In the genomic region with DNA sequence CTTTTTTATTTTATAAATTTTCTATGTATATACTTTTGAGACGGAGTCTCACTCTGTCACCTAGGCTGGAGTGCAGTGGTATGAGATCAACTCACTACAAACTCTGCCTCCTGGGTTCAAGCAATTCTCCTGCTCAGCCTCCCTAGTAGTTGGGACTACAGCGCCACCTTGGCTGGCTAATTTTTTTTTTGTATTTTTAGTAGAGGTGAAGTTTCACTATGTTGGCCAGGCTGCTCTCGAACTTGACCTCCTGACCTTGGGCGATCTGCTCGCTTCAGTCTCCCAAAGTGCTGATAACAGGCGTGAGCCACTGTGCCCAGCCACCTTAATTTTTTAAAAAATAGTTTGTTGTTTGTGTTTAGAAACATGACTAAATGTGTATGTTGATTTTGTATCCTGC, we compare ENCODE assay signal across 2 cellular contexts.
TF ChIP-seq lines count a peak whose summit lies in the region.

No MANE protein-coding gene starts in this region.

TF ChIP-seq in GM23338, 12 proteins besides CTCF, POLR2A, EP300 and RAD21 (continued from another document):
- TF ChIP-seq, protein P1, sequence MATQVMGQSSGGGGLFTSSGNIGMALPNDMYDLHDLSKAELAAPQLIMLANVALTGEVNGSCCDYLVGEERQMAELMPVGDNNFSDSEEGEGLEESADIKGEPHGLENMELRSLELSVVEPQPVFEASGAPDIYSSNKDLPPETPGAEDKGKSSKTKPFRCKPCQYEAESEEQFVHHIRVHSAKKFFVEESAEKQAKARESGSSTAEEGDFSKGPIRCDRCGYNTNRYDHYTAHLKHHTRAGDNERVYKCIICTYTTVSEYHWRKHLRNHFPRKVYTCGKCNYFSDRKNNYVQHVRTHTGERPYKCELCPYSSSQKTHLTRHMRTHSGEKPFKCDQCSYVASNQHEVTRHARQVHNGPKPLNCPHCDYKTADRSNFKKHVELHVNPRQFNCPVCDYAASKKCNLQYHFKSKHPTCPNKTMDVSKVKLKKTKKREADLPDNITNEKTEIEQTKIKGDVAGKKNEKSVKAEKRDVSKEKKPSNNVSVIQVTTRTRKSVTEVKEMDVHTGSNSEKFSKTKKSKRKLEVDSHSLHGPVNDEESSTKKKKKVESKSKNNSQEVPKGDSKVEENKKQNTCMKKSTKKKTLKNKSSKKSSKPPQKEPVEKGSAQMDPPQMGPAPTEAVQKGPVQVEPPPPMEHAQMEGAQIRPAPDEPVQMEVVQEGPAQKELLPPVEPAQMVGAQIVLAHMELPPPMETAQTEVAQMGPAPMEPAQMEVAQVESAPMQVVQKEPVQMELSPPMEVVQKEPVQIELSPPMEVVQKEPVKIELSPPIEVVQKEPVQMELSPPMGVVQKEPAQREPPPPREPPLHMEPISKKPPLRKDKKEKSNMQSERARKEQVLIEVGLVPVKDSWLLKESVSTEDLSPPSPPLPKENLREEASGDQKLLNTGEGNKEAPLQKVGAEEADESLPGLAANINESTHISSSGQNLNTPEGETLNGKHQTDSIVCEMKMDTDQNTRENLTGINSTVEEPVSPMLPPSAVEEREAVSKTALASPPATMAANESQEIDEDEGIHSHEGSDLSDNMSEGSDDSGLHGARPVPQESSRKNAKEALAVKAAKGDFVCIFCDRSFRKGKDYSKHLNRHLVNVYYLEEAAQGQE (IDR thresholded peaks at IDR 0.05; ENCODE audit: unreplicated experiment) = no peak
- TF ChIP-seq, protein P2, sequence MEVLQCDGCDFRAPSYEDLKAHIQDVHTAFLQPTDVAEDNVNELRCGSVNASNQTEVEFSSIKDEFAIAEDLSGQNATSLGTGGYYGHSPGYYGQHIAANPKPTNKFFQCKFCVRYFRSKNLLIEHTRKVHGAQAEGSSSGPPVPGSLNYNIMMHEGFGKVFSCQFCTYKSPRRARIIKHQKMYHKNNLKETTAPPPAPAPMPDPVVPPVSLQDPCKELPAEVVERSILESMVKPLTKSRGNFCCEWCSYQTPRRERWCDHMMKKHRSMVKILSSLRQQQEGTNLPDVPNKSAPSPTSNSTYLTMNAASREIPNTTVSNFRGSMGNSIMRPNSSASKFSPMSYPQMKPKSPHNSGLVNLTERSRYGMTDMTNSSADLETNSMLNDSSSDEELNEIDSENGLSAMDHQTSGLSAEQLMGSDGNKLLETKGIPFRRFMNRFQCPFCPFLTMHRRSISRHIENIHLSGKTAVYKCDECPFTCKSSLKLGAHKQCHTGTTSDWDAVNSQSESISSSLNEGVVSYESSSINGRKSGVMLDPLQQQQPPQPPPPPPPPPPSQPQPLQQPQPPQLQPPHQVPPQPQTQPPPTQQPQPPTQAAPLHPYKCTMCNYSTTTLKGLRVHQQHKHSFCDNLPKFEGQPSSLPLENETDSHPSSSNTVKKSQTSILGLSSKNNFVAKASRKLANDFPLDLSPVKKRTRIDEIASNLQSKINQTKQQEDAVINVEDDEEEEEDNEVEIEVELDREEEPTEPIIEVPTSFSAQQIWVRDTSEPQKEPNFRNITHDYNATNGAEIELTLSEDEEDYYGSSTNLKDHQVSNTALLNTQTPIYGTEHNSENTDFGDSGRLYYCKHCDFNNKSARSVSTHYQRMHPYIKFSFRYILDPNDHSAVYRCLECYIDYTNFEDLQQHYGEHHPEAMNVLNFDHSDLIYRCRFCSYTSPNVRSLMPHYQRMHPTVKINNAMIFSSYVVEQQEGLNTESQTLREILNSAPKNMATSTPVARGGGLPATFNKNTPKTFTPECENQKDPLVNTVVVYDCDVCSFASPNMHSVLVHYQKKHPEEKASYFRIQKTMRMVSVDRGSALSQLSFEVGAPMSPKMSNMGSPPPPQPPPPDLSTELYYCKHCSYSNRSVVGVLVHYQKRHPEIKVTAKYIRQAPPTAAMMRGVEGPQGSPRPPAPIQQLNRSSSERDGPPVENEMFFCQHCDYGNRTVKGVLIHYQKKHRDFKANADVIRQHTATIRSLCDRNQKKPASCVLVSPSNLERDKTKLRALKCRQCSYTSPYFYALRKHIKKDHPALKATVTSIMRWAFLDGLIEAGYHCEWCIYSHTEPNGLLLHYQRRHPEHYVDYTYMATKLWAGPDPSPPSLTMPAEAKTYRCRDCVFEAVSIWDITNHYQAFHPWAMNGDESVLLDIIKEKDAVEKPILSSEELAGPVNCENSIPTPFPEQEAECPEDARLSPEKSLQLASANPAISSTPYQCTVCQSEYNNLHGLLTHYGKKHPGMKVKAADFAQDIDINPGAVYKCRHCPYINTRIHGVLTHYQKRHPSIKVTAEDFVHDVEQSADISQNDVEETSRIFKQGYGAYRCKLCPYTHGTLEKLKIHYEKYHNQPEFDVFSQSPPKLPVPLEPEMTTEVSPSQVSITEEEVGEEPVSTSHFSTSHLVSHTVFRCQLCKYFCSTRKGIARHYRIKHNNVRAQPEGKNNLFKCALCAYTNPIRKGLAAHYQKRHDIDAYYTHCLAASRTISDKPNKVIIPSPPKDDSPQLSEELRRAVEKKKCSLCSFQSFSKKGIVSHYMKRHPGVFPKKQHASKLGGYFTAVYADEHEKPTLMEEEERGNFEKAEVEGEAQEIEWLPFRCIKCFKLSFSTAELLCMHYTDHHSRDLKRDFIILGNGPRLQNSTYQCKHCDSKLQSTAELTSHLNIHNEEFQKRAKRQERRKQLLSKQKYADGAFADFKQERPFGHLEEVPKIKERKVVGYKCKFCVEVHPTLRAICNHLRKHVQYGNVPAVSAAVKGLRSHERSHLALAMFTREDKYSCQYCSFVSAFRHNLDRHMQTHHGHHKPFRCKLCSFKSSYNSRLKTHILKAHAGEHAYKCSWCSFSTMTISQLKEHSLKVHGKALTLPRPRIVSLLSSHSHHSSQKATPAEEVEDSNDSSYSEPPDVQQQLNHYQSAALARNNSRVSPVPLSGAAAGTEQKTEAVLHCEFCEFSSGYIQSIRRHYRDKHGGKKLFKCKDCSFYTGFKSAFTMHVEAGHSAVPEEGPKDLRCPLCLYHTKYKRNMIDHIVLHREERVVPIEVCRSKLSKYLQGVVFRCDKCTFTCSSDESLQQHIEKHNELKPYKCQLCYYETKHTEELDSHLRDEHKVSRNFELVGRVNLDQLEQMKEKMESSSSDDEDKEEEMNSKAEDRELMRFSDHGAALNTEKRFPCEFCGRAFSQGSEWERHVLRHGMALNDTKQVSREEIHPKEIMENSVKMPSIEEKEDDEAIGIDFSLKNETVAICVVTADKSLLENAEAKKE (CRISPR knock-in tag; IDR thresholded peaks at IDR 0.05) = no peak
- TF ChIP-seq EZH2 (IDR thresholded peaks at IDR 0.05; ENCODE audit: low read depth, unreplicated experiment) (no peak), POLR2AphosphoS5 (IDR thresholded peaks at IDR 0.05; ENCODE audit: low read depth) (no peak), ZNF114 (CRISPR knock-in tag; IDR thresholded peaks at IDR 0.05) (no peak), JUNB (IDR thresholded peaks at IDR 0.05; ENCODE audit: unreplicated experiment) (no peak), ZNF331 (CRISPR knock-in tag; IDR thresholded peaks at IDR 0.05; ENCODE audit: low read depth) (no peak), NANOG (IDR thresholded peaks at IDR 0.05; ENCODE audit: borderline replicate concordance) (no peak), STAT1 (IDR thresholded peaks at IDR 0.05; ENCODE audit: unreplicated experiment) (no peak), EZH2phosphoT487 (IDR thresholded peaks at IDR 0.05; ENCODE audit: unreplicated experiment) (no peak)
TF ChIP-seq in GM23338: peak in this region for 0.

TF ChIP-seq in WTC11, 78 proteins besides CTCF, POLR2A, EP300 and RAD21:
- TF ChIP-seq, protein P3, sequence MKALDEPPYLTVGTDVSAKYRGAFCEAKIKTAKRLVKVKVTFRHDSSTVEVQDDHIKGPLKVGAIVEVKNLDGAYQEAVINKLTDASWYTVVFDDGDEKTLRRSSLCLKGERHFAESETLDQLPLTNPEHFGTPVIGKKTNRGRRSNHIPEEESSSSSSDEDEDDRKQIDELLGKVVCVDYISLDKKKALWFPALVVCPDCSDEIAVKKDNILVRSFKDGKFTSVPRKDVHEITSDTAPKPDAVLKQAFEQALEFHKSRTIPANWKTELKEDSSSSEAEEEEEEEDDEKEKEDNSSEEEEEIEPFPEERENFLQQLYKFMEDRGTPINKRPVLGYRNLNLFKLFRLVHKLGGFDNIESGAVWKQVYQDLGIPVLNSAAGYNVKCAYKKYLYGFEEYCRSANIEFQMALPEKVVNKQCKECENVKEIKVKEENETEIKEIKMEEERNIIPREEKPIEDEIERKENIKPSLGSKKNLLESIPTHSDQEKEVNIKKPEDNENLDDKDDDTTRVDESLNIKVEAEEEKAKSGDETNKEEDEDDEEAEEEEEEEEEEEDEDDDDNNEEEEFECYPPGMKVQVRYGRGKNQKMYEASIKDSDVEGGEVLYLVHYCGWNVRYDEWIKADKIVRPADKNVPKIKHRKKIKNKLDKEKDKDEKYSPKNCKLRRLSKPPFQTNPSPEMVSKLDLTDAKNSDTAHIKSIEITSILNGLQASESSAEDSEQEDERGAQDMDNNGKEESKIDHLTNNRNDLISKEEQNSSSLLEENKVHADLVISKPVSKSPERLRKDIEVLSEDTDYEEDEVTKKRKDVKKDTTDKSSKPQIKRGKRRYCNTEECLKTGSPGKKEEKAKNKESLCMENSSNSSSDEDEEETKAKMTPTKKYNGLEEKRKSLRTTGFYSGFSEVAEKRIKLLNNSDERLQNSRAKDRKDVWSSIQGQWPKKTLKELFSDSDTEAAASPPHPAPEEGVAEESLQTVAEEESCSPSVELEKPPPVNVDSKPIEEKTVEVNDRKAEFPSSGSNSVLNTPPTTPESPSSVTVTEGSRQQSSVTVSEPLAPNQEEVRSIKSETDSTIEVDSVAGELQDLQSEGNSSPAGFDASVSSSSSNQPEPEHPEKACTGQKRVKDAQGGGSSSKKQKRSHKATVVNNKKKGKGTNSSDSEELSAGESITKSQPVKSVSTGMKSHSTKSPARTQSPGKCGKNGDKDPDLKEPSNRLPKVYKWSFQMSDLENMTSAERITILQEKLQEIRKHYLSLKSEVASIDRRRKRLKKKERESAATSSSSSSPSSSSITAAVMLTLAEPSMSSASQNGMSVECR (CRISPR knock-in tag; IDR thresholded peaks at IDR 0.05; ENCODE audit: borderline replicate concordance) = no peak
- TF ChIP-seq TP53 (CRISPR knock-in tag; IDR thresholded peaks at IDR 0.05) (no peak), NR2C2 (CRISPR knock-in tag; IDR thresholded peaks at IDR 0.05) (no peak)
- TF ChIP-seq, protein P4, sequence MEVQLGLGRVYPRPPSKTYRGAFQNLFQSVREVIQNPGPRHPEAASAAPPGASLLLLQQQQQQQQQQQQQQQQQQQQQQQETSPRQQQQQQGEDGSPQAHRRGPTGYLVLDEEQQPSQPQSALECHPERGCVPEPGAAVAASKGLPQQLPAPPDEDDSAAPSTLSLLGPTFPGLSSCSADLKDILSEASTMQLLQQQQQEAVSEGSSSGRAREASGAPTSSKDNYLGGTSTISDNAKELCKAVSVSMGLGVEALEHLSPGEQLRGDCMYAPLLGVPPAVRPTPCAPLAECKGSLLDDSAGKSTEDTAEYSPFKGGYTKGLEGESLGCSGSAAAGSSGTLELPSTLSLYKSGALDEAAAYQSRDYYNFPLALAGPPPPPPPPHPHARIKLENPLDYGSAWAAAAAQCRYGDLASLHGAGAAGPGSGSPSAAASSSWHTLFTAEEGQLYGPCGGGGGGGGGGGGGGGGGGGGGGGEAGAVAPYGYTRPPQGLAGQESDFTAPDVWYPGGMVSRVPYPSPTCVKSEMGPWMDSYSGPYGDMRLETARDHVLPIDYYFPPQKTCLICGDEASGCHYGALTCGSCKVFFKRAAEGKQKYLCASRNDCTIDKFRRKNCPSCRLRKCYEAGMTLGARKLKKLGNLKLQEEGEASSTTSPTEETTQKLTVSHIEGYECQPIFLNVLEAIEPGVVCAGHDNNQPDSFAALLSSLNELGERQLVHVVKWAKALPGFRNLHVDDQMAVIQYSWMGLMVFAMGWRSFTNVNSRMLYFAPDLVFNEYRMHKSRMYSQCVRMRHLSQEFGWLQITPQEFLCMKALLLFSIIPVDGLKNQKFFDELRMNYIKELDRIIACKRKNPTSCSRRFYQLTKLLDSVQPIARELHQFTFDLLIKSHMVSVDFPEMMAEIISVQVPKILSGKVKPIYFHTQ (CRISPR knock-in tag; IDR thresholded peaks at IDR 0.05) = no peak
- TF ChIP-seq, protein P5, sequence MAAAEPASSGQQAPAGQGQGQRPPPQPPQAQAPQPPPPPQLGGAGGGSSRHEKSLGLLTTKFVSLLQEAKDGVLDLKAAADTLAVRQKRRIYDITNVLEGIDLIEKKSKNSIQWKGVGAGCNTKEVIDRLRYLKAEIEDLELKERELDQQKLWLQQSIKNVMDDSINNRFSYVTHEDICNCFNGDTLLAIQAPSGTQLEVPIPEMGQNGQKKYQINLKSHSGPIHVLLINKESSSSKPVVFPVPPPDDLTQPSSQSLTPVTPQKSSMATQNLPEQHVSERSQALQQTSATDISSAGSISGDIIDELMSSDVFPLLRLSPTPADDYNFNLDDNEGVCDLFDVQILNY (CRISPR knock-in tag; IDR thresholded peaks at IDR 0.05) = no peak
- TF ChIP-seq, protein P6, sequence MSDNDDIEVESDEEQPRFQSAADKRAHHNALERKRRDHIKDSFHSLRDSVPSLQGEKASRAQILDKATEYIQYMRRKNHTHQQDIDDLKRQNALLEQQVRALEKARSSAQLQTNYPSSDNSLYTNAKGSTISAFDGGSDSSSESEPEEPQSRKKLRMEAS (CRISPR knock-in tag; IDR thresholded peaks at IDR 0.05) = no peak
